In genomic region chr5:141564216-141564692, GRCh38 we compare ENCODE assay signal across 8 cellular contexts. TPM values are rescaled to one million over a fixed set of nuclear protein-coding genes. Genes with fewer than 3 reads are reported as not detected.
A peak's percentile ranks its signal among the peaks of the same experiment; 100 is the strongest.
DNase-seq lines count a peak whose midpoint lies in the region; ATAC-seq and FAIRE-seq lines count a peak whose summit lies in the region.

No MANE protein-coding gene starts in this region.

- no peaks in the 10 kb centered on the region for H3K27me3 ChIP-seq in BLaER1 treated with 17β-estradiol and CSF1 and Interleukin-3, amounts not matched to agents 10 nM and 100 nM

- peak; percentile 29 for DNase-seq in GM19239 (ENCODE audit: insufficient read length, low spot score)
- peak; percentile 76 for DNase-seq in NCI-H226
- peak; percentile 8 to 48 (median 30) for DNase-seq in activated CD4-positive, CD25-positive, alpha-beta regulatory T cell (lab: John Stamatoyannopoulos, UW)
- DNase-seq in cerebellum (ENCODE audit: low spot score): peak; percentile 60
- peak; percentile 98 for DNase-seq in left kidney (ENCODE audit: low read depth, low spot score)
- DNase-seq in stimulated activated CD4-positive, alpha-beta T cell treated with anti-CD3 and anti-CD28 coated beads, Interleukin-2, amount 100 ng/mL, for 48 hours: peak; percentile 51 to 62

- peak overlapping the region in 8 of 11 experiments; percentile 24 to 72 (median 45); a peak in 9 of 22 replicates for H3K9ac ChIP-seq in BLaER1 treated with 17β-estradiol and CSF1 and Interleukin-3, amounts not matched to agents 10 nM and 100 nM

- H4K20me1 ChIP-seq in BLaER1 treated with 17β-estradiol and CSF1 and Interleukin-3, amounts not matched to agents 10 nM and 100 nM: peaks cover 0 to 35% (median 3%) of the 10 kb centered on the region in 11 experiments; a peak in 7 of 22 replicates

- H3K4me2 ChIP-seq in BLaER1 treated with 17β-estradiol and CSF1 and Interleukin-3, amounts not matched to agents 10 nM and 100 nM: 0 out of 22 replicates have a peak overlapping the region, but pooled peaks of 1 of the 11 experiments have one; percentile 16

- peaks cover 0 to 31% (median 11%) of the 10 kb centered on the region in 10 experiments; a peak in 12 of 20 replicates for H3K4me1 ChIP-seq in BLaER1 treated with 17β-estradiol and CSF1 and Interleukin-3, amounts not matched to agents 10 nM and 100 nM

- no peaks in the 10 kb centered on the region for H3K9me3 ChIP-seq in BLaER1 treated with 17β-estradiol and CSF1 and Interleukin-3, amounts not matched to agents 10 nM and 100 nM (replicated peaks in 1 of 11)

- FAIRE-seq in GM19239 (lab: Jason Lieb, UNC): peak; percentile 96

- ATAC-seq in HG03378 (IDR thresholded peaks at IDR 0.05; ENCODE audit: unreplicated experiment): peak; percentile 93

- H3K36me3 ChIP-seq in BLaER1 treated with 17β-estradiol and CSF1 and Interleukin-3, amounts not matched to agents 10 nM and 100 nM: peaks cover 70 to 100% (median 95%) of the 10 kb centered on the region in 11 experiments; a peak in 21 of 22 replicates

- peak overlapping the region in 10 of 11 experiments; percentile 42 to 83 (median 61); a peak in 18 of 22 replicates for H3K27ac ChIP-seq in BLaER1 treated with 17β-estradiol and CSF1 and Interleukin-3, amounts not matched to agents 10 nM and 100 nM

- H3K4me3 ChIP-seq in BLaER1 treated with 17β-estradiol and CSF1 and Interleukin-3, amounts not matched to agents 10 nM and 100 nM: no peak overlapping the region

RNA-seq across cellular contexts. Expression of gene DIAPH1, which starts 54.5 kb away (rescaled TPM):
- 20.7 TPM for total RNA-seq in cerebellum

Comparison
In these comparisons a context has a peak if more than half of its experiments do, and no peak if none do; other contexts are left out.
1. DNase-seq: peak in every context shown above with its lines; median percentile 98 in left kidney; 76 in NCI-H226; 60 in cerebellum; 56 in stimulated activated CD4-positive, alpha-beta T cell treated with anti-CD3 and anti-CD28 coated beads, Interleukin-2, amount 100 ng/mL, for 48 hours; 30 in activated CD4-positive, CD25-positive, alpha-beta regulatory T cell; 29 in GM19239.